In the genomic region with DNA sequence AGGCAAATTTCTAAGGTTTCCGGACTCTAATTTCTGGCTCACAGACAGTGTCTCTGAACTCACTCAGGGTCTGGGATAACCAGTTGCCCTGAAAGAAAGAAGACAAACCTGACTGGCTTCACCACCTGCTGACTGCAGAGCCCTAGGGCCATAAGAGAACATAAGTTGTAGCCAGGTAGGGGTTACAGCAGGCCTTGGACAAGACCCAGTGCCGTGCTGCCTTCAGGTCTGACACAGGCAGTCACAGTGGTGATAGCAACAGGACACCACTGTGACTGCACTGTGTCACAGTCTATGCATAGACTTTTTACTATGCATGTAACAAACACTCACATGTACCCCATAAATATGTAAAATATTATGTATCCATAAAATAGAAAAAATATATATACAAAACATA, we compare ENCODE assay signal across 1 cellular context.
TF ChIP-seq lines count a peak whose summit lies in the region.

No MANE protein-coding gene starts in this region.

TF ChIP-seq in GM23338, 12 proteins besides CTCF, POLR2A, EP300 and RAD21 (continued from another document):
- TF ChIP-seq CREB1 (CRISPR knock-in tag; IDR thresholded peaks at IDR 0.05; ENCODE audit: low read depth) (no peak), ZNF331 (CRISPR knock-in tag; IDR thresholded peaks at IDR 0.05; ENCODE audit: low read depth) (no peak), STAT1 (IDR thresholded peaks at IDR 0.05; ENCODE audit: unreplicated experiment) (no peak), ZNF114 (CRISPR knock-in tag; IDR thresholded peaks at IDR 0.05) (no peak)
- TF ChIP-seq, protein P1, sequence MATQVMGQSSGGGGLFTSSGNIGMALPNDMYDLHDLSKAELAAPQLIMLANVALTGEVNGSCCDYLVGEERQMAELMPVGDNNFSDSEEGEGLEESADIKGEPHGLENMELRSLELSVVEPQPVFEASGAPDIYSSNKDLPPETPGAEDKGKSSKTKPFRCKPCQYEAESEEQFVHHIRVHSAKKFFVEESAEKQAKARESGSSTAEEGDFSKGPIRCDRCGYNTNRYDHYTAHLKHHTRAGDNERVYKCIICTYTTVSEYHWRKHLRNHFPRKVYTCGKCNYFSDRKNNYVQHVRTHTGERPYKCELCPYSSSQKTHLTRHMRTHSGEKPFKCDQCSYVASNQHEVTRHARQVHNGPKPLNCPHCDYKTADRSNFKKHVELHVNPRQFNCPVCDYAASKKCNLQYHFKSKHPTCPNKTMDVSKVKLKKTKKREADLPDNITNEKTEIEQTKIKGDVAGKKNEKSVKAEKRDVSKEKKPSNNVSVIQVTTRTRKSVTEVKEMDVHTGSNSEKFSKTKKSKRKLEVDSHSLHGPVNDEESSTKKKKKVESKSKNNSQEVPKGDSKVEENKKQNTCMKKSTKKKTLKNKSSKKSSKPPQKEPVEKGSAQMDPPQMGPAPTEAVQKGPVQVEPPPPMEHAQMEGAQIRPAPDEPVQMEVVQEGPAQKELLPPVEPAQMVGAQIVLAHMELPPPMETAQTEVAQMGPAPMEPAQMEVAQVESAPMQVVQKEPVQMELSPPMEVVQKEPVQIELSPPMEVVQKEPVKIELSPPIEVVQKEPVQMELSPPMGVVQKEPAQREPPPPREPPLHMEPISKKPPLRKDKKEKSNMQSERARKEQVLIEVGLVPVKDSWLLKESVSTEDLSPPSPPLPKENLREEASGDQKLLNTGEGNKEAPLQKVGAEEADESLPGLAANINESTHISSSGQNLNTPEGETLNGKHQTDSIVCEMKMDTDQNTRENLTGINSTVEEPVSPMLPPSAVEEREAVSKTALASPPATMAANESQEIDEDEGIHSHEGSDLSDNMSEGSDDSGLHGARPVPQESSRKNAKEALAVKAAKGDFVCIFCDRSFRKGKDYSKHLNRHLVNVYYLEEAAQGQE (IDR thresholded peaks at IDR 0.05; ENCODE audit: unreplicated experiment) = no peak
